Comparison of ENCODE assay signal across 8 cellular contexts in genomic region chr16:89256651-89257254, GRCh38. TPM values are rescaled to one million over a fixed set of nuclear protein-coding genes. Genes with fewer than 3 reads are reported as not detected.
DNase-seq lines count a peak whose midpoint lies in the region; ATAC-seq and TF ChIP-seq lines count a peak whose summit lies in the region.

No MANE protein-coding gene starts in this region.

- H3K27ac ChIP-seq in right cardiac atrium (ENCODE audit: low read length) (no peak overlapping the region), gastrocnemius medialis (no peak overlapping the region)

- in situ Hi-C loops in gastrocnemius medialis (cut with MboI; ENCODE audit: low sequenced_read_pairs in 4 of 4) = no loop called here

- H3K4me1 Mint-ChIP-seq in activated naive CD8-positive, alpha-beta T cell treated with anti-CD3 and anti-CD28 coated beads, Interleukin-2, amount 10 ng/mL, durations not matched to agents 7 days and 5 days = peaks cover 19% of the 10 kb centered on the region

- 3% methylated on average over 57 of the region's 57 CpGs for WGBS in right cardiac atrium

- no peaks in the 10 kb centered on the region for H3K9me3 Mint-ChIP-seq in activated naive CD8-positive, alpha-beta T cell treated with anti-CD3 and anti-CD28 coated beads, Interleukin-2, amount 10 ng/mL, durations not matched to agents 7 days and 5 days

- peak overlapping the region; percentile 58 for H3K27ac Mint-ChIP-seq in activated naive CD8-positive, alpha-beta T cell treated with anti-CD3 and anti-CD28 coated beads, Interleukin-2, amount 10 ng/mL, durations not matched to agents 7 days and 5 days

- CTCF ChIA-PET in GM10248 (lab: Yijun Ruan, JAX) = no interaction called here

- H3K27me3 ChIP-seq in right cardiac atrium (ENCODE audit: control insufficient read depth, insufficient read depth) = no peaks in the 10 kb centered on the region
- H3K27me3 ChIP-seq in gastrocnemius medialis = peaks cover 24 to 30% (median 26%) of the 10 kb centered on the region in 3 donors

- TF ChIP-seq CTCF in GM10248 (IDR thresholded peaks at IDR 0.05; ENCODE audit: control extremely low read depth, extremely low read depth, low read depth, missing control alignments) = no peak
- TF ChIP-seq CTCF in gastrocnemius medialis (IDR thresholded peaks at IDR 0.05 in 4 of 5, conservative IDR thresholded peaks at IDR 0.05 in 1 of 5) = no peak

- H3K36me3 ChIP-seq in gastrocnemius medialis = no peaks in the 10 kb centered on the region

- no peaks in the 10 kb centered on the region for H3K9me3 ChIP-seq in right cardiac atrium (ENCODE audit: control insufficient read depth, low read length)
- H3K9me3 ChIP-seq in gastrocnemius medialis = no peaks in the 10 kb centered on the region

- POLR2A ChIA-PET in GM10248 (lab: Yijun Ruan, JAX) = no interaction called here
- POLR2A ChIA-PET in activated naive CD8-positive, alpha-beta T cell treated with anti-CD3 and anti-CD28 coated beads, Interleukin-2, amount 10 ng/mL, durations not matched to agents 7 days and 5 days (lab: Charles Lee) = no interaction called here

- no peak for TF ChIP-seq POLR2A in gastrocnemius medialis (IDR thresholded peaks at IDR 0.05)

- H3K36me3 Mint-ChIP-seq in activated naive CD8-positive, alpha-beta T cell treated with anti-CD3 and anti-CD28 coated beads, Interleukin-2, amount 10 ng/mL, durations not matched to agents 7 days and 5 days = peaks cover 2% of the 10 kb centered on the region

- ATAC-seq in activated naive CD8-positive, alpha-beta T cell treated with anti-CD3 and anti-CD28 coated beads, Interleukin-2, amount 10 ng/mL, durations not matched to agents 7 days and 5 days (ENCODE audit: low read depth) = peak; percentile 88
- ATAC-seq in right cardiac atrium (peak; percentile 70 to 89), gastrocnemius medialis (peak in 1 of 2 donors; percentile 77), HG03095 (IDR thresholded peaks at IDR 0.05; ENCODE audit: unreplicated experiment) (no peak), HG03571 (IDR thresholded peaks at IDR 0.05; ENCODE audit: unreplicated experiment) (no peak)

- H3K27me3 Mint-ChIP-seq in activated naive CD8-positive, alpha-beta T cell treated with anti-CD3 and anti-CD28 coated beads, Interleukin-2, amount 10 ng/mL, durations not matched to agents 7 days and 5 days = peaks cover 30% of the 10 kb centered on the region

- DNase-seq in GM10248 (ENCODE audit: extremely low spot score) = peak; percentile 37
- peak; percentile 59 to 76 for DNase-seq in SW 1271 (lab: John Stamatoyannopoulos, UW)
- peak; percentile 71 for DNase-seq in activated naive CD8-positive, alpha-beta T cell treated with anti-CD3 and anti-CD28 coated beads, Interleukin-2, amount 10 ng/mL, durations not matched to agents 7 days and 5 days
- DNase-seq in right cardiac atrium = peak; percentile 66 to 75 (median 72)
- DNase-seq in gastrocnemius medialis = no peak
- no peak for DNase-seq in NCI-H128 (lab: John Stamatoyannopoulos, UW; ENCODE audit: unreplicated experiment)

- intact Hi-C loops in right cardiac atrium (cut with DNase I) = no loop called here
- intact Hi-C loops in gastrocnemius medialis (cut with DNase I; ENCODE audit: low total_unique reads) = no loop called here

- H3K4me3 Mint-ChIP-seq in activated naive CD8-positive, alpha-beta T cell treated with anti-CD3 and anti-CD28 coated beads, Interleukin-2, amount 10 ng/mL, durations not matched to agents 7 days and 5 days = peak overlapping the region; percentile 70

- H3K4me1 ChIP-seq in right cardiac atrium (ENCODE audit: control insufficient read depth, insufficient read depth, low read length) (no peaks in the 10 kb centered on the region), gastrocnemius medialis (peaks cover 4 to 8% of the 10 kb centered on the region in 2 donors)

- H3K4me3 ChIP-seq in right cardiac atrium (ENCODE audit: low read length) (peak overlapping the region; percentile 29), gastrocnemius medialis (peak overlapping the region; percentile 32 to 53 (median 46))

RNA-seq across cellular contexts. Expression of gene ZNF778, which starts 39.2 kb away (rescaled TPM):
- 10 to 100 TPM in 1 of 2 experiments, 1 to 10 TPM in 1; 9.0 to 10.4 TPM for total RNA-seq in activated naive CD8-positive, alpha-beta T cell treated with anti-CD3 and anti-CD28 coated beads, Interleukin-2, amount 10 ng/mL, durations not matched to agents 7 days and 5 days
- total RNA-seq in right cardiac atrium (1 to 10 TPM; 6.6 to 9.0 (median 8.0) TPM), gastrocnemius medialis (10 to 100 TPM; 10.7 to 21.3 (median 17.9) TPM)
- polyA plus RNA-seq in right cardiac atrium = 1.6 TPM

RNA-seq across cellular contexts. Expression of gene SLC22A31, which starts 56.4 kb away (rescaled TPM):
- total RNA-seq in activated naive CD8-positive, alpha-beta T cell treated with anti-CD3 and anti-CD28 coated beads, Interleukin-2, amount 10 ng/mL, durations not matched to agents 7 days and 5 days = under 1 TPM; 0.25 to 0.34 TPM
- total RNA-seq in right cardiac atrium (under 1 TPM in 2 of 4 donors, not detected in 2; 0.12 to 0.69 TPM), gastrocnemius medialis (not detected)
- 0.05 TPM for polyA plus RNA-seq in right cardiac atrium

Comparison
In these comparisons a context has a peak if more than half of its experiments do, and no peak if none do; other contexts are left out.
1. DNase-seq: peak in GM10248 (single experiment), SW 1271 (2 of 2), activated naive CD8-positive, alpha-beta T cell treated with anti-CD3 and anti-CD28 coated beads, Interleukin-2, amount 10 ng/mL, durations not matched to agents 7 days and 5 days (single experiment) and right cardiac atrium (3 of 3); none in gastrocnemius medialis (0 of 2) and NCI-H128 (single experiment).
2. ATAC-seq: peak in activated naive CD8-positive, alpha-beta T cell treated with anti-CD3 and anti-CD28 coated beads, Interleukin-2, amount 10 ng/mL, durations not matched to agents 7 days and 5 days (single experiment) and right cardiac atrium (2 of 2); none in HG03095 (single experiment) and HG03571 (single experiment).